Comparison of ENCODE assay signal across 8 cellular contexts in genomic region chr4:76377922-76378321, GRCh38.
DNase-seq lines count a peak whose midpoint lies in the region; ATAC-seq lines count a peak whose summit lies in the region.

No MANE protein-coding gene starts in this region.

- DNase-seq in COLO829 (ENCODE audit: low spot score) (peak; percentile 53), HK-2 (ENCODE audit: unreplicated experiment) (peak; percentile 17), fibroblast of peridontal ligament (ENCODE audit: extremely low read depth) (peak; percentile 8), DMS79 treated with DMSO at 0.1 percent for 48 hours (lab: John Stamatoyannopoulos, UW) (no peak)
- DNase-seq in activated CD4-positive, alpha-beta T cell treated with anti-CD3 and anti-CD28 coated beads for 4 hours = peak; percentile 8 to 33
- peak; percentile 58 for DNase-seq in stimulated activated CD4-positive, alpha-beta T cell treated with anti-CD3 and anti-CD28 coated beads, Interleukin-15, amount 100 ng/mL, for 24 hours

- ATAC-seq in GM18873 (IDR thresholded peaks at IDR 0.05; ENCODE audit: low FRiP score, unreplicated experiment) = no peak
- no peak for ATAC-seq in GM21723 (IDR thresholded peaks at IDR 0.05; ENCODE audit: unreplicated experiment)
